In the genomic region with DNA sequence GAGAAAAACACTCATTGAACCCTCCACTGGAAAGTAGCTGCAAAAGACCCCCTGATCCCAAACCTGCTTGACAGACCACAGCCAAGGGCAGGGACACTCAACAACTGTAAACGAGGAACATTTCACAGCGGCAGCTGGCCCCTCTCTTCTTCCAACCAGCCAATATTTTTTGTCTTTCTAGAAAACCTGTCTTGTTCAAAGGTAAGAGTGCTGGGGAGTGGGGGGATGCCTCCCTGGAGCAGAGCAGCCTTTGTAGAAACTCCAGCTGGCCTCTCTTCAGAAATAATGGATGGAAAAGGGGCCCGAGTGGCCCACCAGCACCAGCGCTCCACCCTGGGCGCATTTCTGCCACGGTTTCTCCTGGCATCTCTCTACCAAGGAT, we compare ENCODE assay signal across 15 cellular contexts.
DNase-seq lines count a peak whose midpoint lies in the region; ATAC-seq and TF ChIP-seq lines count a peak whose summit lies in the region.
"Had no signal": no experiment of that assay in that cellular context is flagged by ENCODE, and none has a peak within 500 bp of the region (broad histone marks: within the 10 kb centered on the region; RNA-seq: fewer than 3 reads in every experiment).

No MANE protein-coding gene starts in this region.

- peaks cover 23% of the 10 kb centered on the region for H3K4me1 ChIP-seq in HUES6 (ENCODE audit: control insufficient read depth, insufficient read depth, low read length)
- peaks cover 6% of the 10 kb centered on the region for H3K4me1 ChIP-seq in endodermal cell (ENCODE audit: control insufficient read depth, insufficient read depth, low read length)
- H3K4me1 ChIP-seq in neuronal stem cell (ENCODE audit: control insufficient read depth in 2 of 2, insufficient read depth in 1 of 2, low read depth in 1 of 2, low read length in 2 of 2) = peaks cover 14 to 26% of the 10 kb centered on the region in 2 donors
- H3K4me1 ChIP-seq in CD8-positive, alpha-beta T cell (ENCODE audit: insufficient read depth, low read length) = no peaks in the 10 kb centered on the region
- H3K4me1 ChIP-seq: ascending aorta had no signal

- DNase-seq in GM13976 (ENCODE audit: low spot score) (peak; percentile 32), endodermal cell (peak; percentile 57), neuronal stem cell (ENCODE audit: low spot score) (no peak), GM13977 (ENCODE audit: low spot score) (no peak)
- no peak for DNase-seq in CD8-positive, alpha-beta T cell
- no peak for DNase-seq in activated CD4-positive, alpha-beta memory T cell treated with anti-CD3 and anti-CD28 coated beads for 36 hours
- DNase-seq: activated T-cell treated with anti-CD3 and anti-CD28 coated beads, Interleukin-2, amount 50 U/mL, for 1 hour; NCI-H446 treated with DMSO at 0.1 percent for 48 hours; stimulated activated CD8-positive, alpha-beta memory T cell treated with anti-CD3 and anti-CD28 coated beads, Interleukin-4, amount 100 ng/mL, for 48 hours; WERI-Rb-1 had no signal

- H2BK5ac ChIP-seq in neuronal stem cell (ENCODE audit: low read length) = no peak overlapping the region

- H3K9me3 ChIP-seq in HUES6 (ENCODE audit: control insufficient read depth, insufficient read depth, low read depth, low read length) = peaks cover 5% of the 10 kb centered on the region
- H3K9me3 ChIP-seq in endodermal cell (ENCODE audit: control insufficient read depth, low read length) = peaks cover 15% of the 10 kb centered on the region
- peaks cover 0 to 24% of the 10 kb centered on the region in 2 donors for H3K9me3 ChIP-seq in neuronal stem cell (replicated peaks in 1 of 2; ENCODE audit: control insufficient read depth in 2 of 2, insufficient read depth in 1 of 2, low read depth in 1 of 2, low read length in 2 of 2)
- peaks cover 5% of the 10 kb centered on the region for H3K9me3 ChIP-seq in CD8-positive, alpha-beta T cell (ENCODE audit: low read length)
- H3K9me3 ChIP-seq: ascending aorta, mucosa of descending colon had no signal

- H3K27ac Mint-ChIP-seq in endodermal cell = no peak overlapping the region
- no peak overlapping the region for H3K27ac Mint-ChIP-seq in CD8-positive, alpha-beta T cell
- H3K27ac Mint-ChIP-seq in activated CD4-positive, alpha-beta memory T cell treated with anti-CD3 and anti-CD28 coated beads for 36 hours = no peak overlapping the region

- H2BK15ac ChIP-seq in neuronal stem cell (ENCODE audit: low read length) = no peak overlapping the region

- H3K4me1 Mint-ChIP-seq in endodermal cell = peaks cover 20% of the 10 kb centered on the region
- H3K4me1 Mint-ChIP-seq in CD8-positive, alpha-beta T cell (ENCODE audit: low read depth) = peaks cover 13% of the 10 kb centered on the region
- H3K4me1 Mint-ChIP-seq in activated CD4-positive, alpha-beta memory T cell treated with anti-CD3 and anti-CD28 coated beads for 36 hours (ENCODE audit: low read depth) = peaks cover 10% of the 10 kb centered on the region

- CTCF ChIA-PET in CD8-positive, alpha-beta T cell (lab: Charles Lee) = interaction anchor here (1.0 kb wide), 1 partner anchor 343 kb away, joined by 3 read pairs; no protein-coding TSS in a partner anchor
- CTCF ChIA-PET in activated CD4-positive, alpha-beta memory T cell treated with anti-CD3 and anti-CD28 coated beads for 36 hours (lab: Charles Lee) = interaction anchor here (0.8 kb wide), 1 partner anchor 359 kb away, joined by 3 read pairs; no protein-coding TSS in a partner anchor

- H3K14ac ChIP-seq in neuronal stem cell (ENCODE audit: low read length) = no peak overlapping the region

- no peak overlapping the region for H3K4ac ChIP-seq in neuronal stem cell (ENCODE audit: low read length)

- no peak overlapping the region for H2AK5ac ChIP-seq in neuronal stem cell (ENCODE audit: low read depth, low read length)

- H3K4me3 Mint-ChIP-seq in endodermal cell = peak overlapping the region; percentile 45
- H3K4me3 Mint-ChIP-seq in CD8-positive, alpha-beta T cell = no peak overlapping the region
- H3K4me3 Mint-ChIP-seq in activated CD4-positive, alpha-beta memory T cell treated with anti-CD3 and anti-CD28 coated beads for 36 hours = no peak overlapping the region

- 33 to 50% methylated on average over 3 to 6 of the region's 6 CpGs for WGBS in endodermal cell (ENCODE audit: insufficient coverage in 1 of 2, insufficient read length in 1 of 2), 2 experiments
- WGBS in neuronal stem cell (ENCODE audit: extremely low coverage in 2 of 2, insufficient read length in 2 of 2, insufficient replicate concordance in 1 of 2), 2 donors = no CpG with 5 or more reads among the region's 6 CpGs

- no peak overlapping the region for H3K9ac ChIP-seq in HUES6 (ENCODE audit: low read length)
- peak overlapping the region; percentile 15 for H3K9ac ChIP-seq in endodermal cell (ENCODE audit: extremely low read depth, low read length, poor library complexity, severe bottlenecking)
- no peak overlapping the region for H3K9ac ChIP-seq in neuronal stem cell (ENCODE audit: low read depth, low read length, poor library complexity)

- no peaks in the 10 kb centered on the region for H3K36me3 ChIP-seq in HUES6 (ENCODE audit: control insufficient read depth, insufficient read depth, low read length)
- H3K36me3 ChIP-seq in endodermal cell (ENCODE audit: control insufficient read depth, insufficient read depth, low read length) = no peaks in the 10 kb centered on the region
- H3K36me3 ChIP-seq in neuronal stem cell (replicated peaks in 1 of 2; ENCODE audit: control insufficient read depth in 2 of 2, insufficient read depth in 2 of 2, low read length in 2 of 2) = no peaks in the 10 kb centered on the region
- H3K36me3 ChIP-seq in CD8-positive, alpha-beta T cell (ENCODE audit: insufficient read depth, low read length) = no peaks in the 10 kb centered on the region
- H3K36me3 ChIP-seq: ascending aorta, WERI-Rb-1 had no signal

- H2BK120ac ChIP-seq in neuronal stem cell (ENCODE audit: low read depth, low read length) = no peak overlapping the region

- peaks cover 35% of the 10 kb centered on the region for H3K27me3 Mint-ChIP-seq in endodermal cell (ENCODE audit: insufficient read depth)
- peaks cover 54% of the 10 kb centered on the region for H3K27me3 Mint-ChIP-seq in CD8-positive, alpha-beta T cell (ENCODE audit: low read depth)
- H3K27me3 Mint-ChIP-seq in activated CD4-positive, alpha-beta memory T cell treated with anti-CD3 and anti-CD28 coated beads for 36 hours = peaks cover 40% of the 10 kb centered on the region

- no peak overlapping the region for H3K23ac ChIP-seq in neuronal stem cell (ENCODE audit: low read depth, low read length, poor library complexity)

- H3K4me3 ChIP-seq in HUES6 (ENCODE audit: low read depth, low read length) (peak overlapping the region; percentile 55), endodermal cell (ENCODE audit: low read length) (peak overlapping the region; percentile 59), neuronal stem cell (ENCODE audit: low read length in 2 of 2) (peak overlapping the region in 1 of 2 donors; percentile 63)
- no peak overlapping the region for H3K4me3 ChIP-seq in CD8-positive, alpha-beta T cell (ENCODE audit: low read depth, low read length)
- H3K4me3 ChIP-seq: mucosa of descending colon had no signal

- TF ChIP-seq CTCF in GM13976 (IDR thresholded peaks at IDR 0.05; ENCODE audit: borderline replicate concordance, control extremely low read depth, extremely low read depth, insufficient read depth, missing control alignments) (no peak), endodermal cell (conservative IDR thresholded peaks at IDR 0.05) (no peak), GM13977 (IDR thresholded peaks at IDR 0.05; ENCODE audit: extremely low read depth, insufficient read depth, missing control alignments) (no peak)
- no peak for TF ChIP-seq CTCF in CD8-positive, alpha-beta T cell (IDR thresholded peaks at IDR 0.05)

- H3K79me1 ChIP-seq in neuronal stem cell (ENCODE audit: low read depth, low read length) = no peaks in the 10 kb centered on the region

- POLR2A ChIA-PET in CD8-positive, alpha-beta T cell (lab: Charles Lee) = no interaction called here
- POLR2A ChIA-PET in activated CD4-positive, alpha-beta memory T cell treated with anti-CD3 and anti-CD28 coated beads for 36 hours (lab: Charles Lee) = no interaction called here

- no peak for ATAC-seq in HG03378 (IDR thresholded peaks at IDR 0.05; ENCODE audit: unreplicated experiment)
- ATAC-seq in CD8-positive, alpha-beta T cell = no peak
- ATAC-seq: Right ventricle myocardium inferior had no signal

- no peak overlapping the region for H3K27ac ChIP-seq in HUES6 (ENCODE audit: low read depth, low read length)
- peak overlapping the region; percentile 48 for H3K27ac ChIP-seq in endodermal cell (ENCODE audit: low read depth, low read length)
- H3K27ac ChIP-seq in neuronal stem cell (replicated peaks; ENCODE audit: low read length) = no peak overlapping the region
- no peak overlapping the region for H3K27ac ChIP-seq in CD8-positive, alpha-beta T cell (ENCODE audit: low read depth, low read length)
- H3K27ac ChIP-seq: ascending aorta, WERI-Rb-1 had no signal

- H3K27me3 ChIP-seq in HUES6 (ENCODE audit: control insufficient read depth, insufficient read depth, low read length) = peaks cover 22% of the 10 kb centered on the region
- peaks cover 42% of the 10 kb centered on the region for H3K27me3 ChIP-seq in endodermal cell (ENCODE audit: control insufficient read depth, insufficient read depth, low read length, poor library complexity, severe bottlenecking)
- no peaks in the 10 kb centered on the region for H3K27me3 ChIP-seq in neuronal stem cell (ENCODE audit: control insufficient read depth in 3 of 3, insufficient read depth in 3 of 3, low read depth in 1 of 3, low read length in 3 of 3)
- peaks cover 3% of the 10 kb centered on the region for H3K27me3 ChIP-seq in CD8-positive, alpha-beta T cell (ENCODE audit: insufficient read depth, low read length)
- H3K27me3 ChIP-seq: ascending aorta had no signal

- peak overlapping the region; percentile 88 for H2AFZ ChIP-seq in neuronal stem cell (ENCODE audit: low read length)

- in situ Hi-C loops in GM13976 (cut with MboI; ENCODE audit: low sequenced_read_pairs, unreplicated experiment) (no loop called here), GM13977 (cut with MboI; ENCODE audit: low pct_unique_long_range_greater_than_20kb, low sequenced_read_pairs, unreplicated experiment) (no loop called here)

- H4K91ac ChIP-seq in neuronal stem cell (ENCODE audit: low read depth, low read length, poor library complexity) = no peak overlapping the region

- intact Hi-C loops in CD8-positive, alpha-beta T cell (cut with DNase I, micrococcal nuclease) = no loop called here
- intact Hi-C loops in activated CD4-positive, alpha-beta memory T cell treated with anti-CD3 and anti-CD28 coated beads for 36 hours (cut with micrococcal nuclease) = no loop called here

- H4K8ac ChIP-seq in neuronal stem cell (ENCODE audit: low read depth, low read length) = no peak overlapping the region

- peaks cover 17% of the 10 kb centered on the region for H3K9me3 Mint-ChIP-seq in endodermal cell
- H3K9me3 Mint-ChIP-seq in CD8-positive, alpha-beta T cell = peaks cover 11% of the 10 kb centered on the region
- H3K9me3 Mint-ChIP-seq in activated CD4-positive, alpha-beta memory T cell treated with anti-CD3 and anti-CD28 coated beads for 36 hours = peaks cover 8% of the 10 kb centered on the region

- H2BK12ac ChIP-seq in neuronal stem cell (ENCODE audit: low read length) = no peak overlapping the region

- peak overlapping the region; percentile 89 for H3K18ac ChIP-seq in neuronal stem cell (ENCODE audit: low read length)

- peaks cover 4% of the 10 kb centered on the region for H3K36me3 Mint-ChIP-seq in endodermal cell (ENCODE audit: low read depth)
- no peaks in the 10 kb centered on the region for H3K36me3 Mint-ChIP-seq in CD8-positive, alpha-beta T cell
- no peaks in the 10 kb centered on the region for H3K36me3 Mint-ChIP-seq in activated CD4-positive, alpha-beta memory T cell treated with anti-CD3 and anti-CD28 coated beads for 36 hours

- H3K4me2 ChIP-seq in neuronal stem cell (ENCODE audit: insufficient read depth, low read length, poor library complexity, severe bottlenecking) = peak overlapping the region; percentile 50

Comparison
In these comparisons a context has a peak if more than half of its experiments do, and no peak if none do; other contexts are left out.
1. DNase-seq: peak in GM13976 (single experiment) and endodermal cell (single experiment); none in neuronal stem cell (single experiment), CD8-positive, alpha-beta T cell (0 of 7), activated CD4-positive, alpha-beta memory T cell treated with anti-CD3 and anti-CD28 coated beads for 36 hours (single experiment) and GM13977 (single experiment).